ENCODE assay signal across 9 cellular contexts in genomic region chr17:16419929-16420271, GRCh38. TPM values are rescaled to one million over a fixed set of nuclear protein-coding genes. Genes with fewer than 3 reads are reported as not detected.
DNase-seq lines count a peak whose midpoint lies in the region; ATAC-seq and TF ChIP-seq lines count a peak whose summit lies in the region.
"Had no signal": no experiment of that assay in that cellular context is flagged by ENCODE, and none has a peak within 500 bp of the region (broad histone marks: within the 10 kb centered on the region; RNA-seq: fewer than 3 reads in every experiment).

No MANE protein-coding gene starts in this region.

- intact Hi-C loops in esophagus muscularis mucosa (cut with DNase I), result no loop called here

- peaks cover 48% of the 10 kb centered on the region for H3K4me1 Mint-ChIP-seq in stimulated activated naive CD8-positive, alpha-beta T cell treated with anti-CD3 and anti-CD28 coated beads, Interleukin-15, Interleukin-2, amounts not matched to agents 100 ng/mL and 50 ng/mL, for 24 hours (ENCODE audit: low read depth)
- peaks cover 11% of the 10 kb centered on the region for H3K4me1 Mint-ChIP-seq in glutamatergic neuron (ENCODE audit: low read depth, unreplicated experiment)

- WGBS in esophagus muscularis mucosa, result 93% methylated on average over 8 of the region's 10 CpGs

- peaks cover 32% of the 10 kb centered on the region for H3K36me3 Mint-ChIP-seq in stimulated activated naive CD8-positive, alpha-beta T cell treated with anti-CD3 and anti-CD28 coated beads, Interleukin-15, Interleukin-2, amounts not matched to agents 100 ng/mL and 50 ng/mL, for 24 hours (ENCODE audit: low read depth)
- H3K36me3 Mint-ChIP-seq in glutamatergic neuron (ENCODE audit: unreplicated experiment), result peaks cover 4% of the 10 kb centered on the region

- no peaks in the 10 kb centered on the region for H3K9me3 ChIP-seq in esophagus muscularis mucosa
- H3K9me3 ChIP-seq: ovary had no signal

- H3K27me3 ChIP-seq in esophagus muscularis mucosa, result peaks cover 0 to 6% (median 0%) of the 10 kb centered on the region in 4 donors
- H3K27me3 ChIP-seq: ovary had no signal

- H3K4me3 Mint-ChIP-seq in stimulated activated naive CD8-positive, alpha-beta T cell treated with anti-CD3 and anti-CD28 coated beads, Interleukin-15, Interleukin-2, amounts not matched to agents 100 ng/mL and 50 ng/mL, for 24 hours, result peak overlapping the region; percentile 72
- no peak overlapping the region for H3K4me3 Mint-ChIP-seq in glutamatergic neuron (ENCODE audit: unreplicated experiment)

- TF ChIP-seq EP300 in esophagus muscularis mucosa (IDR thresholded peaks at IDR 0.05), result no peak

- peak overlapping the region; percentile 100 for H3K27ac Mint-ChIP-seq in stimulated activated naive CD8-positive, alpha-beta T cell treated with anti-CD3 and anti-CD28 coated beads, Interleukin-15, Interleukin-2, amounts not matched to agents 100 ng/mL and 50 ng/mL, for 24 hours
- H3K27ac Mint-ChIP-seq in glutamatergic neuron (ENCODE audit: unreplicated experiment), result no peak overlapping the region

- H3K9me3 Mint-ChIP-seq in stimulated activated naive CD8-positive, alpha-beta T cell treated with anti-CD3 and anti-CD28 coated beads, Interleukin-15, Interleukin-2, amounts not matched to agents 100 ng/mL and 50 ng/mL, for 24 hours, result no peaks in the 10 kb centered on the region
- H3K9me3 Mint-ChIP-seq in glutamatergic neuron (ENCODE audit: unreplicated experiment), result peaks cover 2% of the 10 kb centered on the region

- no peak for TF ChIP-seq POLR2A in esophagus muscularis mucosa (IDR thresholded peaks at IDR 0.05; ENCODE audit: low read depth)

- H3K4me1 ChIP-seq in esophagus muscularis mucosa, result peaks cover 13 to 50% (median 42%) of the 10 kb centered on the region in 4 donors

- H3K4me3 ChIP-seq in WI38 (ENCODE audit: low read depth, low read length) (peak overlapping the region; percentile 8), esophagus muscularis mucosa (no peak overlapping the region)
- H3K4me3 ChIP-seq: ovary, SK-N-MC had no signal

- H3K36me3 ChIP-seq in esophagus muscularis mucosa, result peaks cover 0 to 48% (median 22%) of the 10 kb centered on the region in 4 donors
- H3K36me3 ChIP-seq: ovary had no signal

- ATAC-seq in HG03064 (IDR thresholded peaks at IDR 0.05; ENCODE audit: low read depth, unreplicated experiment), result peak; percentile 5
- ATAC-seq in esophagus mucosa, result no peak

- DNase-seq in esophagus muscularis mucosa (ENCODE audit: extremely low spot score) (no peak), glutamatergic neuron (no peak), HPDE6-E6E7 (ENCODE audit: extremely low spot score) (no peak)

- TF ChIP-seq CTCF in WI38 (IDR thresholded peaks at IDR 0.05; ENCODE audit: low read depth, low read length) (no peak), esophagus muscularis mucosa (IDR thresholded peaks at IDR 0.05) (no peak), glutamatergic neuron (IDR thresholded peaks at IDR 0.05; ENCODE audit: partially characterized antibody, unreplicated experiment) (no peak)

- no peaks in the 10 kb centered on the region for H3K27me3 Mint-ChIP-seq in stimulated activated naive CD8-positive, alpha-beta T cell treated with anti-CD3 and anti-CD28 coated beads, Interleukin-15, Interleukin-2, amounts not matched to agents 100 ng/mL and 50 ng/mL, for 24 hours
- H3K27me3 Mint-ChIP-seq in glutamatergic neuron (ENCODE audit: unreplicated experiment), result peaks cover 3% of the 10 kb centered on the region

- peak overlapping the region; percentile 59 to 80 (median 70) for H3K27ac ChIP-seq in esophagus muscularis mucosa (replicated peaks in 1 of 4)
- H3K27ac ChIP-seq: ovary, SK-N-MC had no signal

RNA-seq across cellular contexts. Expression of gene TRPV2, which starts 4.5 kb away (rescaled TPM):
- total RNA-seq in esophagus muscularis mucosa, result 10 to 100 TPM; 11.3 to 19.1 (median 17.7) TPM
- total RNA-seq in glutamatergic neuron (ENCODE audit: unreplicated experiment), result 27.0 TPM
- 2.7 TPM for total RNA-seq in esophagus mucosa

RNA-seq across cellular contexts. Expression of gene UBB, which starts 39.0 kb away (rescaled TPM):
- 1,000 to 10,000 TPM in 2 of 4 donors, 100 to 1,000 TPM in 2; 713 to 1,130 (median 983) TPM for total RNA-seq in esophagus muscularis mucosa
- 1,286 TPM for total RNA-seq in glutamatergic neuron (ENCODE audit: unreplicated experiment)
- 475 TPM for total RNA-seq in esophagus mucosa
